In the genomic region with DNA sequence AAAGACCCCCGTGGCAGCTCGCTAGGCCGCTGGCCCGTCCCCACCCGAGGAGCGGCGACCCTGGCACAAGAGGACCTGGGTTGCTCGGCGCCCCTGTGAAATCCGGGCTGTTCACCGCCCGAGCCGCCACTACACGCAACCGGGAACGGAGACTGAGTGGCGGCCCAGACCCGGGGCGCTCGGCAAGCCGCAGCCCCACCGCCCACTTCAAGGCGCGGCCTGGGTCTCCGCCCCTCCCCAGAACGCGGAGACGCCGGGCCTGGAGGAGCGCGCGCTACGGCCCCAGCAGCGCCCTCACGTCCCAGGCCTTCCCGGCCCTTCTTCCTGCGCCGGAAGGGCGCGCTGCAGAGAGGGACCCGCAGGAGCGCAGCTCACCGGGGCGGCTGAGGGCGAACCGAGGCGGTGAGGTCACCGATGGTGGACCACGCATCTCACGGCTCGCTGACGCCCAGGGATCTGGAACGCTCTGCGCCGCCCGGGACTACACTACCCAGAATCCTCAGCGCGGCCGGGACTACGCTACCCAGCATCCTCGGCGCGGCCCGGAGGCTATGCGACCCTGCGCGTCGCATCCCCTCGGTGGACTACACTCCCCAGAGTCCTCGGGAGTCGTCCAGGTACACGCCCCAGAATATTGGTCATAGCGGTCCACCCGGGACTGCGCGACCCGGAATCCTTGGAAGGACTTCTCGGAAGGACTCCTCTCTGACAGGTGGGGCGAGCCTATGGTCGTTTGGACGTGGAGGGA, we compare ENCODE assay signal across 8 cellular contexts. TPM values are rescaled to one million over a fixed set of nuclear protein-coding genes. Genes with fewer than 3 reads are reported as not detected.
DNase-seq lines count a peak whose midpoint lies in the region; ATAC-seq and TF ChIP-seq lines count a peak whose summit lies in the region.

A gene (minus strand): TSS at position 470 of the 748 bp plus-strand sequence. CDS start 10,436 bp downstream, outside the sequence.

- H3K27me3 ChIP-seq in prostate gland (replicated peaks; ENCODE audit: insufficient read depth) = no peaks in the 10 kb centered on the region

- H3K4me1 Mint-ChIP-seq in T-helper 17 cell = peaks cover 28% of the 10 kb centered on the region

- H3K27me3 Mint-ChIP-seq in T-helper 17 cell = no peaks in the 10 kb centered on the region

- peak; percentile 85 for DNase-seq in NCI-H1694 treated with DMSO at 0.1 percent for 48 hours (lab: John Stamatoyannopoulos, UW)
- peak; percentile 81 to 87 (median 83) for DNase-seq in T-helper 17 cell
- DNase-seq in amygdala (lab: John Stamatoyannopoulos, UW) = peak; percentile 69 to 97 (median 92)
- peak; percentile 97 for DNase-seq in left ventricle myocardium superior
- DNase-seq in prostate gland (ENCODE audit: low spot score) = peak; percentile 91

- peak within 1 kb of the TSS; percentile 88 to 92 for H3K27ac ChIP-seq in prostate gland
- peak within 1 kb of the TSS; percentile 92 for H3K27ac ChIP-seq in urinary bladder (ENCODE audit: low read depth)

- peak; percentile 96 for ATAC-seq in HG02885 (IDR thresholded peaks at IDR 0.05; ENCODE audit: poor library complexity, unreplicated experiment)
- ATAC-seq in T-helper 17 cell = peak; percentile 99
- peak; percentile 100 for ATAC-seq in left ventricle myocardium superior

- H3K36me3 ChIP-seq in prostate gland = no peaks in the 10 kb centered on the region
- no peaks in the 10 kb centered on the region for H3K36me3 ChIP-seq in urinary bladder (ENCODE audit: insufficient read depth)

- H3K9me3 ChIP-seq in T-helper 17 cell (ENCODE audit: control insufficient read depth, low read length, poor library complexity, severe bottlenecking) = peaks cover 4% of the 10 kb centered on the region
- H3K9me3 ChIP-seq in prostate gland = no peaks in the 10 kb centered on the region

- TF ChIP-seq POLR2A in GM15510 (IDR thresholded peaks at IDR 0.05; ENCODE audit: borderline replicate concordance, extremely low read depth, insufficient read length) (peak; percentile 68), prostate gland (IDR thresholded peaks at IDR 0.05) (peak; percentile 69)

- H3K27ac Mint-ChIP-seq in T-helper 17 cell = peak within 1 kb of the TSS; percentile 85

- peak in 2 of 4 experiments; percentile 13 to 23 for TF ChIP-seq CTCF in prostate gland (IDR thresholded peaks at IDR 0.05)

- H3K4me1 ChIP-seq in prostate gland (replicated peaks) = no peaks in the 10 kb centered on the region
- peaks cover 3% of the 10 kb centered on the region for H3K4me1 ChIP-seq in urinary bladder (ENCODE audit: insufficient read depth)

- peak within 1 kb of the TSS; percentile 95 for H3K4me3 Mint-ChIP-seq in T-helper 17 cell

- intact Hi-C loops in left ventricle myocardium superior (cut with micrococcal nuclease) (no loop called here), prostate gland (cut with DNase I) (loop anchor here (2.0 to 10.0 kb wide), 2 partner anchors 74 to 162 kb away; no protein-coding TSS in a partner anchor)

- WGBS in prostate gland = under 1% methylated on average over 38 of the region's 81 CpGs
- WGBS in urinary bladder = under 1% methylated on average over 81 of the region's 81 CpGs

- peaks cover 2% of the 10 kb centered on the region for H3K36me3 Mint-ChIP-seq in T-helper 17 cell (ENCODE audit: low read depth)

- H3K4me3 ChIP-seq in prostate gland (peak within 1 kb of the TSS; percentile 85 to 88), urinary bladder (ENCODE audit: low read depth, low read length) (peak within 1 kb of the TSS; percentile 71)

RNA-seq across cellular contexts. Expression of the gene that starts here (rescaled TPM):
- total RNA-seq in T-helper 17 cell (10 to 100 TPM; 14.8 to 16.2 TPM), left ventricle myocardium superior (8.3 TPM), prostate gland (10 to 100 TPM; 16.0 to 20.3 TPM), urinary bladder (23.3 TPM)
- polyA plus RNA-seq in urinary bladder = 14.6 TPM

Comparison
In these comparisons a context has a peak if more than half of its experiments do, and no peak if none do; other contexts are left out.
1. Peak in every context shown above with its lines: DNase-seq, ATAC-seq, H3K4me3 ChIP-seq and H3K27ac ChIP-seq.